In the genomic region with DNA sequence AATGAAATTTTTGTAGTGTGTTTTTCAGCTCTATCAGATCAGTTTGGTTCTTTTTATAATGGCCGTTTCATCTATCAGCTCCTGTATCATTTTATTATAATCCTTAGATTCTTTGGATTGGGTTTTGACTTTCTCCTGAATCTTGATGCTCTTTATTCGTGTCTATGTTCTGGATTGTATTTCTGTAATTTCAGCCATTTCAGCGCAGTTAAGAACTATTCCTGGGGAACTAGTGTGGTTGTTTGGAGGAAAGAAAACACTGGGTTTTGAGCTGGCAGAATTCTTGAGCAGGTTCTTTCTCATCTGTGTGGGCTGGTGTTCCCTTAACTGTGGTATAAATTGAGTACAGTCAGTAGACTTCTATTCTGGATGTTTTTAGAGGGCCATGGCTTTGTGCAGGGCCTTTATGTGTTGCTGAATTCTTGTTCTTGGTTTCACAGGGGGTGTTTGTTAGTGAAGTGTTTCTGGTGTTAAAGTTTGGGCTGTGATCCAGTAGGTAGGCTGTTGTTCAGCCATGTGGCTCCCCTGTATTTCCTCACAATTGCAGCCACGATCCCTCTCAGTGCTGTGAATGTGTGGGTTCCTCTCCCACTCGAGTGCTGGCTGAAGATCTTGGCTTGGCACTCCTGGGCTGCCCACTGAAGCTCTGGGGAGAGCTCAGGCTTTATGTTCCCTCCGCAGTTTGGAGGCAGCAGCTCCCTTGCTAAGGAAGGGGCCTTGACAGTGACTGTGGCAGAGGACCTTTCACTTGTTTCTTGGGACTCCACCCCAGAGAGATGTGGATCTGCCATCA, we compare ENCODE assay signal across 19 cellular contexts. TPM values are rescaled to one million over a fixed set of nuclear protein-coding genes. Genes with fewer than 3 reads are reported as not detected.
"Had no signal": no experiment of that assay in that cellular context is flagged by ENCODE, and none has a peak within 500 bp of the region (broad histone marks: within the 10 kb centered on the region; RNA-seq: fewer than 3 reads in every experiment).

No MANE protein-coding gene starts in this region.

- H3K27ac ChIP-seq: body of pancreas, coronary artery, neutrophil, right atrium auricular region, skin epidermis, suprapubic skin had no signal

- H3K4me3 ChIP-seq: body of pancreas, coronary artery, lung, right atrium auricular region, skin epidermis, suprapubic skin had no signal

- H3K36me3 ChIP-seq: neutrophil, right atrium auricular region, suprapubic skin had no signal

- H3K36me3 Mint-ChIP-seq: naive thymus-derived CD4-positive, alpha-beta T cell had no signal

- H3K27me3 Mint-ChIP-seq: progenitor cell of endocrine pancreas, type B pancreatic cell had no signal

- ATAC-seq: body of pancreas; naive thymus-derived CD4-positive, alpha-beta T cell; stimulated activated naive CD8-positive, alpha-beta T cell treated with anti-CD3 and anti-CD28 coated beads, Interleukin-15, Interleukin-2, amounts not matched to agents 100 U/mL and 50 U/mL, for 24 hours had no signal

- H3K4me1 ChIP-seq: body of pancreas, right atrium auricular region, suprapubic skin had no signal

- H3K27ac Mint-ChIP-seq: naive thymus-derived CD4-positive, alpha-beta T cell; type B pancreatic cell had no signal

- H3K27me3 ChIP-seq: body of pancreas, right atrium auricular region, suprapubic skin had no signal

- H3K9me3 ChIP-seq: body of pancreas, neutrophil had no signal

- H3K4me3 Mint-ChIP-seq: central memory CD8-positive, alpha-beta T cell; naive thymus-derived CD4-positive, alpha-beta T cell; type B pancreatic cell had no signal

- H3K4me1 Mint-ChIP-seq: central memory CD8-positive, alpha-beta T cell had no signal

- DNase-seq: activated CD4-positive, alpha-beta T cell treated with anti-CD3 and anti-CD28 coated beads, Interleukin-2, amount 50 U/mL, for 4 hours; activated CD4-positive, CD25-positive, alpha-beta regulatory T cell treated with anti-CD3 and anti-CD28 coated beads, Interleukin-2, amount 50 U/mL, for 72 hours; activated naive CD4-positive, alpha-beta T cell treated with anti-CD3 and anti-CD28 coated beads, Interleukin-2, amount 50 U/mL, for 16 hours; body of pancreas; effector CD4-positive, alpha-beta T cell; left cardiac atrium; naive thymus-derived CD4-positive, alpha-beta T cell; stimulated activated naive CD8-positive, alpha-beta T cell treated with anti-CD3 and anti-CD28 coated beads, Interleukin-15, Interleukin-2, amounts not matched to agents 100 U/mL and 50 U/mL, for 24 hours; T-helper 1 cell had no signal

RNA-seq across cellular contexts. Expression of a gene that starts 56.0 kb away (rescaled TPM):
- total RNA-seq: body of pancreas; mononuclear cell; naive thymus-derived CD4-positive, alpha-beta T cell; suprapubic skin had no signal
